11 cellular contexts compared by ENCODE assay signal in genomic region chr2:172552547-172553291, GRCh38. TPM values are rescaled to one million over a fixed set of nuclear protein-coding genes. Genes with fewer than 3 reads are reported as not detected.
DNase-seq lines count a peak whose midpoint lies in the region; ATAC-seq and TF ChIP-seq lines count a peak whose summit lies in the region.
"Had no signal": no experiment of that assay in that cellular context is flagged by ENCODE, and none has a peak within 500 bp of the region (broad histone marks: within the 10 kb centered on the region; RNA-seq: fewer than 3 reads in every experiment).

No MANE protein-coding gene starts in this region.

- DNase-seq in GM04504 (ENCODE audit: low read depth) (peak; percentile 56), PC-3 (peak; percentile 56), epithelial cell of esophagus (ENCODE audit: low read depth) (peak; percentile 66), pulmonary artery endothelial cell (ENCODE audit: low read depth, low spot score) (peak; percentile 48), dorsolateral prefrontal cortex (no peak), NCI-H2029 treated with DMSO at 0.1 percent for 48 hours (lab: John Stamatoyannopoulos, UW) (no peak)
- DNase-seq: left lung, SHP77, upper lobe of left lung had no signal

- H3K9me3 ChIP-seq in PC-3 (ENCODE audit: low read length): no peaks in the 10 kb centered on the region
- H3K9me3 ChIP-seq: pancreas, upper lobe of left lung had no signal

- peaks cover 44% of the 10 kb centered on the region for H3K4me1 ChIP-seq in PC-3 (ENCODE audit: insufficient read depth, low read length)

- peaks cover 3% of the 10 kb centered on the region; the same call in 1 of the 2 replicates for H3K36me3 ChIP-seq in PC-3 (ENCODE audit: low read depth, low read length)
- H3K36me3 ChIP-seq: left lung, pancreas, upper lobe of left lung had no signal

- CTCF ChIA-PET in PC-3 (lab: Charles Lee): interaction anchor here (0.6 kb wide), 1 partner anchor 426 kb away, joined by 3 read pairs; no protein-coding TSS in a partner anchor

- no peak overlapping the region for H3K9ac ChIP-seq in PC-3 (ENCODE audit: low read length)

- peak overlapping the region; percentile 23 for H3K27ac ChIP-seq in PC-3 (ENCODE audit: low read length)
- H3K27ac ChIP-seq in dorsolateral prefrontal cortex: no peak overlapping the region
- H3K27ac ChIP-seq: left lung, pancreas, upper lobe of left lung had no signal

- H3K9me2 ChIP-seq in PC-3 (replicated peaks; ENCODE audit: low read length): no peaks in the 10 kb centered on the region

- intact Hi-C loops in PC-3 (cut with micrococcal nuclease) (no loop called here), dorsolateral prefrontal cortex (cut with DNase I) (no loop called here)

- POLR2A ChIA-PET in PC-3 (lab: Charles Lee; ENCODE audit: unreplicated experiment): no interaction called here

- H3F3A ChIP-seq in PC-3 (ENCODE audit: low read length, unreplicated experiment): no peaks in the 10 kb centered on the region

- TF ChIP-seq CTCF in PC-3 (conservative IDR thresholded peaks at IDR 0.05; ENCODE audit: low read depth, low read length) (no peak), epithelial cell of esophagus (IDR thresholded peaks at IDR 0.05; ENCODE audit: insufficient read depth, low read depth, low read length, missing control alignments) (no peak), dorsolateral prefrontal cortex (IDR thresholded peaks at IDR 0.05 in 54 of 56, conservative IDR thresholded peaks at IDR 0.05 in 2 of 56; ENCODE audit: low read depth in 1 of 56, partially characterized antibody in 56 of 56) (no peak)

- peaks cover 32% of the 10 kb centered on the region for H3K79me2 ChIP-seq in PC-3 (ENCODE audit: low read length)

- H2AFZ ChIP-seq in PC-3 (ENCODE audit: low read length): no peak overlapping the region

- H3K4me2 ChIP-seq in PC-3 (ENCODE audit: low read length): peak overlapping the region; percentile 6; the same call in 1 of the 2 replicates

- H3K27me3 ChIP-seq in PC-3 (ENCODE audit: low read length): no peaks in the 10 kb centered on the region
- H3K27me3 ChIP-seq in dorsolateral prefrontal cortex: no peaks in the 10 kb centered on the region
- H3K27me3 ChIP-seq: left lung, pancreas, upper lobe of left lung had no signal

- peaks cover 13% of the 10 kb centered on the region for H4K20me1 ChIP-seq in PC-3 (ENCODE audit: low read length)

- no TSS peak for BruUV-seq in PC-3 (replicated peaks; lab: Mats Ljungman, UMichigan)

- ATAC-seq in PC-3: no peak
- no peak for ATAC-seq in HG03175 (IDR thresholded peaks at IDR 0.05; ENCODE audit: unreplicated experiment)
- ATAC-seq: left lung, pancreas had no signal

- H3K4me3 ChIP-seq in PC-3 (ENCODE audit: low read length) (no peak overlapping the region), epithelial cell of esophagus (ENCODE audit: low read length) (no peak overlapping the region), dorsolateral prefrontal cortex (no peak overlapping the region)
- H3K4me3 ChIP-seq: left lung, pancreas, upper lobe of left lung had no signal

RNA-seq across cellular contexts. Expression of gene PDK1, which starts 3.2 kb away (rescaled TPM):
- total RNA-seq in PC-3 (2014; rRNA removed): 45.8 and 66.3 TPM in 2 replicates
- 6.1 and 20.4 TPM in 2 replicates for total RNA-seq in pulmonary artery endothelial cell
- total RNA-seq in dorsolateral prefrontal cortex: 10 to 100 TPM; 16.9 to 66.1 (median 29.3) TPM

Comparison
In these comparisons a context has a peak if more than half of its experiments do, and no peak if none do; other contexts are left out.
1. DNase-seq: peak in GM04504 (single experiment), PC-3 (single experiment), epithelial cell of esophagus (single experiment) and pulmonary artery endothelial cell (single experiment); none in dorsolateral prefrontal cortex (0 of 10) and NCI-H2029 treated with DMSO at 0.1 percent for 48 hours (single experiment).